8 cellular contexts compared by ENCODE assay signal in the genomic region with DNA sequence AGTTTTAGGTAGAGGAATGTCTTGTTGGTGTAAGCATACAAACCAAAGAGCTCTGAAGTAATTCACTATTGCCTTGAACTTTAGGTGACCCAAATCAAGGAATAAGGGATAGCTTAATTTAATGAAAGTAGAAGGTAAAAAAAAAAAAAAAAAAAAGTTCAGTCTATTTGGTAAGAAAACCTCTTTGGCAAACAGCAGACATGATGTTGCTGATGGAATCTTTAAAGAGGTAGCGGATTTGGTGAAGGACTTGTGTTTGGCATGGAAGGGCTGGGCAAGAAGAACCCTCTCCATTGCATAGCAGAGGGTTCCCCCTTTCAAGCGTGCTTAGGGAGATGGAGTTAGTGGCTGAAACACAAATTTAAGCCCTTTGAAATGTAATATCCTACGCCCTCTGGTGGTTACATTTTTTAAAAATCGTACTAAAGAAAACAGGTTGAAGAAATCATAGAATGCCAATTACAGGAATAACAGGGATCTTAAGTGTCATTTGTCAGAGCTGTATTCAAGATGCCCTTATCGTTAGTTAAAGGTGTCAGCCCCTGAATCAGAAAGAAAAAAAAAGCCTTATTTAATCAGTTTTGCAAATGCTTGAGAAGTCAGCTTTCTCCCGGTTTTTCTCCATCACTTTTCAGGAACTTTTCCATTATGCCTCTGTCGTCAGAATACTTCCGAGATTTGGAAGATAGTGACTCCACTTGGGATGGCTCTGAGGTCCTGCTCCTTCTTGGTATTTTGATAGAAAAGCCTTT.
A peak's percentile ranks its signal among the peaks of the same experiment; 100 is the strongest.
DNase-seq lines count a peak whose midpoint lies in the region; ATAC-seq and TF ChIP-seq lines count a peak whose summit lies in the region.

No MANE protein-coding gene starts in this region.

- no peak overlapping the region for H3K27ac ChIP-seq in VCaP

- H3K4me1 Mint-ChIP-seq in natural killer cell: no peaks in the 10 kb centered on the region
- no peaks in the 10 kb centered on the region for H3K4me1 Mint-ChIP-seq in natural killer cell treated with Interleukin-12 subunit alpha and Interleukin-12 subunit beta and Interleukin-15 and Interleukin-18, amount 100 ng/mL, for 72 hours (ENCODE audit: low read depth in 2 of 2)

- no peaks in the 10 kb centered on the region for H3K27me3 Mint-ChIP-seq in natural killer cell (ENCODE audit: low read depth in 2 of 2)
- H3K27me3 Mint-ChIP-seq in natural killer cell treated with Interleukin-12 subunit alpha and Interleukin-12 subunit beta and Interleukin-15 and Interleukin-18, amount 100 ng/mL, for 72 hours: no peaks in the 10 kb centered on the region

- H3K27ac Mint-ChIP-seq in natural killer cell: no peak overlapping the region
- no peak overlapping the region for H3K27ac Mint-ChIP-seq in natural killer cell treated with Interleukin-12 subunit alpha and Interleukin-12 subunit beta and Interleukin-15 and Interleukin-18, amount 100 ng/mL, for 72 hours

- H3K36me3 Mint-ChIP-seq in natural killer cell: no peaks in the 10 kb centered on the region
- no peaks in the 10 kb centered on the region for H3K36me3 Mint-ChIP-seq in natural killer cell treated with Interleukin-12 subunit alpha and Interleukin-12 subunit beta and Interleukin-15 and Interleukin-18, amount 100 ng/mL, for 72 hours

- intact Hi-C loops in natural killer cell (cut with micrococcal nuclease): loop anchor here (10.0 kb wide), 1 partner anchor 988 kb away; no protein-coding TSS in a partner anchor
- intact Hi-C loops in left cardiac atrium (cut with DNase I): loop anchor here (5.0 to 10.0 kb wide), 5 partner anchors 385 to 1025 kb away; a partner anchor contains a TSS
- intact Hi-C loops in sciatic nerve (cut with DNase I): loop anchor here (5.0 kb wide), 1 partner anchor 980 kb away; no protein-coding TSS in a partner anchor

- no peak overlapping the region for H3K4me3 Mint-ChIP-seq in natural killer cell
- no peak overlapping the region for H3K4me3 Mint-ChIP-seq in natural killer cell treated with Interleukin-12 subunit alpha and Interleukin-12 subunit beta and Interleukin-15 and Interleukin-18, amount 100 ng/mL, for 72 hours

- H3K9me3 Mint-ChIP-seq in natural killer cell: peaks cover 2 to 3% of the 10 kb centered on the region in 2 donors
- peaks cover 4% of the 10 kb centered on the region for H3K9me3 Mint-ChIP-seq in natural killer cell treated with Interleukin-12 subunit alpha and Interleukin-12 subunit beta and Interleukin-15 and Interleukin-18, amount 100 ng/mL, for 72 hours

- peak; percentile 22 for TF ChIP-seq CTCF in natural killer cell (IDR thresholded peaks at IDR 0.05)
- TF ChIP-seq CTCF in VCaP (conservative IDR thresholded peaks at IDR 0.05): peak; percentile 71

- DNase-seq in natural killer cell (no peak), NCI-H2107 treated with DMSO at 0.1 percent for 48 hours (lab: John Stamatoyannopoulos, UW; ENCODE audit: unreplicated experiment) (peak; percentile 76), left cardiac atrium (no peak), sciatic nerve (ENCODE audit: low spot score) (no peak)
- DNase-seq in natural killer cell treated with Interleukin-12 subunit alpha and Interleukin-12 subunit beta and Interleukin-15 and Interleukin-18, amount 100 ng/mL, for 72 hours (ENCODE audit: low spot score): no peak

- ATAC-seq in natural killer cell (no peak), left cardiac atrium (peak; percentile 55 to 56), sciatic nerve (peak; percentile 78), HG03097 (IDR thresholded peaks at IDR 0.05; ENCODE audit: low FRiP score, unreplicated experiment) (no peak), GM18868 (IDR thresholded peaks at IDR 0.05; ENCODE audit: unreplicated experiment) (no peak)
- no peak for ATAC-seq in natural killer cell treated with Interleukin-12 subunit alpha and Interleukin-12 subunit beta and Interleukin-15 and Interleukin-18, amount 100 ng/mL, for 72 hours

Comparison
In these comparisons a context has a peak if more than half of its experiments do, and no peak if none do; other contexts are left out.
1. ATAC-seq: peak in left cardiac atrium (2 of 2) and sciatic nerve (single experiment); none in natural killer cell (0 of 3), natural killer cell treated with Interleukin-12 subunit alpha and Interleukin-12 subunit beta and Interleukin-15 and Interleukin-18, amount 100 ng/mL, for 72 hours (0 of 2), HG03097 (single experiment) and GM18868 (single experiment).